ENCODE assay signal across 21 cellular contexts in the genomic region with DNA sequence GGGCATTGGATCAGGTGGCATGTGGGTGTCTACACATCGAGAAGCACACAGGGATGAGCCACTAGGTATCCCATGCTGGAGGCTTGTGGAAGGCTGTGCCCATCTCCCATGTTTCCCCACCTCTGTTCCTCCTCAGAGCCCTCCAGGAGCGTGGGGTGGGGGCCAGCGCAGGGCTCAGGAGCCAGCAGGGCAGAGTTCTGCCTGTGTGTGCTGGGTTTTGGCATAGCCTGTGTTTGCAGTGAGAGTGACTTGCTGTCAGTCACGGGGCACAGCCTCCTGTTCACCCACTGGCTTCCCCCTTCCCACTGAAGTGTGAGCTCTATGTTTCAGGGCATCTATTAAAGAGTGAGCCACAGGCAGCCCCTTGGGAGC. TPM values are rescaled to one million over a fixed set of nuclear protein-coding genes. Genes with fewer than 3 reads are reported as not detected.
DNase-seq lines count a peak whose midpoint lies in the region.
"Had no signal": no experiment of that assay in that cellular context is flagged by ENCODE, and none has a peak within 500 bp of the region (broad histone marks: within the 10 kb centered on the region; RNA-seq: fewer than 3 reads in every experiment).

No MANE protein-coding gene starts in this region.

- H3K79me2 ChIP-seq in Karpas-422 (ENCODE audit: low read length) = no peaks in the 10 kb centered on the region

- H3K9ac ChIP-seq in stomach smooth muscle (ENCODE audit: low read length in 2 of 2) (peak overlapping the region in 1 of 2 donors; percentile 21), Karpas-422 (ENCODE audit: low read length) (no peak overlapping the region)

- H3K9me3 ChIP-seq in stomach smooth muscle (ENCODE audit: control insufficient read depth in 2 of 2, low read length in 2 of 2) (no peaks in the 10 kb centered on the region), Karpas-422 (ENCODE audit: low read length) (no peaks in the 10 kb centered on the region)
- H3K9me3 ChIP-seq: BE2C, HAP-1, Peyer's patch had no signal

- no peaks in the 10 kb centered on the region for H3K27me3 Mint-ChIP-seq in activated naive CD4-positive, alpha-beta T cell treated with anti-CD3 and anti-CD28 coated beads, Interleukin-2, amount 10 ng/mL, durations not matched to agents 7 days and 5 days
- H3K27me3 Mint-ChIP-seq: CD4-positive, alpha-beta memory T cell had no signal

- peaks cover 5% of the 10 kb centered on the region; the same call in 1 of the 2 replicates for H4K20me1 ChIP-seq in Karpas-422 (ENCODE audit: insufficient read depth, low read depth, low read length)

- H3K27me3 ChIP-seq in stomach smooth muscle (ENCODE audit: control insufficient read depth in 1 of 2, insufficient read depth in 2 of 2, low read length in 2 of 2) (no peaks in the 10 kb centered on the region), Karpas-422 (ENCODE audit: low read length) (no peaks in the 10 kb centered on the region)
- H3K27me3 ChIP-seq: BE2C, Peyer's patch had no signal

- H3K4me3 ChIP-seq in stomach smooth muscle (ENCODE audit: low read length in 2 of 2) = peak overlapping the region in 1 of 2 donors; percentile 22
- H3K4me3 ChIP-seq in Karpas-422 (ENCODE audit: low read length) = no peak overlapping the region
- H3K4me3 ChIP-seq: HAP-1, Peyer's patch had no signal

- no peak overlapping the region for H3K4me3 Mint-ChIP-seq in activated naive CD4-positive, alpha-beta T cell treated with anti-CD3 and anti-CD28 coated beads, Interleukin-2, amount 10 ng/mL, durations not matched to agents 7 days and 5 days
- H3K4me3 Mint-ChIP-seq: CD4-positive, alpha-beta memory T cell had no signal

- CTCF ChIA-PET in activated naive CD4-positive, alpha-beta T cell treated with anti-CD3 and anti-CD28 coated beads, Interleukin-2, amount 10 ng/mL, durations not matched to agents 7 days and 5 days (lab: Charles Lee) = no interaction called here

- DNase-seq in activated naive CD4-positive, alpha-beta T cell treated with anti-CD3 and anti-CD28 coated beads, Interleukin-2, amount 10 ng/mL, durations not matched to agents 7 days and 5 days = no peak
- DNase-seq in activated naive CD4-positive, alpha-beta T cell (lab: John Stamatoyannopoulos, UW) = no peak
- DNase-seq in caudate nucleus (lab: John Stamatoyannopoulos, UW) (no peak), mesenteric fat pad (ENCODE audit: low spot score) (peak; percentile 51), NCI-H2081 (lab: John Stamatoyannopoulos, UW) (no peak), Karpas-422 (no peak), HPDE6-E6E7 (ENCODE audit: extremely low spot score) (no peak)
- DNase-seq: BE2C; CD4-positive, alpha-beta memory T cell; DMS153; GDM1; MM.1S; NCI-H1092; NCI-H146; NCI-H2081 treated with DMSO at 0.1 percent for 48 hours; NCI-H446 treated with DMSO at 0.1 percent for 48 hours; NCI-H69; SHP77 had no signal

- no peaks in the 10 kb centered on the region for H3K9me2 ChIP-seq in Karpas-422 (replicated peaks; ENCODE audit: insufficient read depth, low read length)

- peak overlapping the region; percentile 37 for H3K27ac Mint-ChIP-seq in activated naive CD4-positive, alpha-beta T cell treated with anti-CD3 and anti-CD28 coated beads, Interleukin-2, amount 10 ng/mL, durations not matched to agents 7 days and 5 days

- H3K27ac ChIP-seq in caudate nucleus (ENCODE audit: low read depth, low read length) = peak overlapping the region; percentile 16
- peak overlapping the region; percentile 37 for H3K27ac ChIP-seq in stomach smooth muscle (ENCODE audit: low read length)
- H3K27ac ChIP-seq in Karpas-422 (ENCODE audit: low read length) = no peak overlapping the region
- H3K27ac ChIP-seq: Peyer's patch had no signal

- H3K9me3 Mint-ChIP-seq in activated naive CD4-positive, alpha-beta T cell treated with anti-CD3 and anti-CD28 coated beads, Interleukin-2, amount 10 ng/mL, durations not matched to agents 7 days and 5 days = no peaks in the 10 kb centered on the region
- H3K9me3 Mint-ChIP-seq: CD4-positive, alpha-beta memory T cell had no signal

- H3K4me1 Mint-ChIP-seq in activated naive CD4-positive, alpha-beta T cell treated with anti-CD3 and anti-CD28 coated beads, Interleukin-2, amount 10 ng/mL, durations not matched to agents 7 days and 5 days = peaks cover 4% of the 10 kb centered on the region

- H2AFZ ChIP-seq in Karpas-422 (ENCODE audit: low read length) = no peak overlapping the region

- H3K4me1 ChIP-seq in stomach smooth muscle (ENCODE audit: control insufficient read depth, insufficient read depth, low read length) = peaks cover 27% of the 10 kb centered on the region
- no peaks in the 10 kb centered on the region for H3K4me1 ChIP-seq in Karpas-422 (ENCODE audit: low read length)
- H3K4me1 ChIP-seq: HAP-1 had no signal

- no peaks in the 10 kb centered on the region for H3K36me3 Mint-ChIP-seq in activated naive CD4-positive, alpha-beta T cell treated with anti-CD3 and anti-CD28 coated beads, Interleukin-2, amount 10 ng/mL, durations not matched to agents 7 days and 5 days

- H3K4me2 ChIP-seq in Karpas-422 (ENCODE audit: low read depth, low read length, poor library complexity, severe bottlenecking) = no peak overlapping the region

- H3K36me3 ChIP-seq in stomach smooth muscle (ENCODE audit: control insufficient read depth in 2 of 2, insufficient read depth in 2 of 2, low read length in 2 of 2) (peaks cover 2 to 4% of the 10 kb centered on the region in 2 donors), Karpas-422 (ENCODE audit: insufficient read depth, low read length) (no peaks in the 10 kb centered on the region)
- H3K36me3 ChIP-seq: HAP-1 had no signal

RNA-seq across cellular contexts. Expression of gene IBA57, which starts 10.4 kb away (rescaled TPM):
- 7.5 TPM for total RNA-seq in mesenteric fat pad
- 3.2 and 3.6 TPM in 2 replicates for total RNA-seq in Karpas-422 (2014; rRNA removed; shearing (Covaris generic); ENCODE audit: low replicate concordance)

RNA-seq across cellular contexts. Expression of gene GJC2, which starts 26.3 kb away (rescaled TPM):
- total RNA-seq in mesenteric fat pad = 2.6 TPM
- total RNA-seq in Karpas-422 (2014; rRNA removed; shearing (Covaris generic); ENCODE audit: low replicate concordance) = 0.69 TPM in 1 of 2 replicates, not detected in the other

RNA-seq across cellular contexts. Expression of gene OBSCN, which starts 31.8 kb away (rescaled TPM):
- total RNA-seq in mesenteric fat pad = 3.7 TPM
- 17.5 and 24.4 TPM in 2 replicates for total RNA-seq in Karpas-422 (2014; rRNA removed; shearing (Covaris generic); ENCODE audit: low replicate concordance)

RNA-seq across cellular contexts. Expression of gene GUK1, which starts 35.9 kb away (rescaled TPM):
- 220 TPM for total RNA-seq in mesenteric fat pad
- total RNA-seq in Karpas-422 (2014; rRNA removed; shearing (Covaris generic); ENCODE audit: low replicate concordance) = 74.4 and 203 TPM in 2 replicates
